Comparison of ENCODE assay signal across 10 cellular contexts in genomic region chr11:77107950-77108349, GRCh38.
DNase-seq lines count a peak whose midpoint lies in the region; ATAC-seq and TF ChIP-seq lines count a peak whose summit lies in the region.
"Had no signal": no experiment of that assay in that cellular context is flagged by ENCODE, and none has a peak within 500 bp of the region (broad histone marks: within the 10 kb centered on the region; RNA-seq: fewer than 3 reads in every experiment).

No MANE protein-coding gene starts in this region.

- POLR2A ChIA-PET in RWPE1 (lab: Yijun Ruan, JAX; ENCODE audit: low non-redundant PET), result no interaction called here

- no peak overlapping the region for H3K4me3 ChIP-seq in retinal pigment epithelial cell (ENCODE audit: low read length)
- H3K4me3 ChIP-seq: HAP-1 had no signal

- no peak overlapping the region for H3K27ac ChIP-seq in RWPE1

- in situ Hi-C loops in GM13977 (cut with MboI; ENCODE audit: low pct_unique_long_range_greater_than_20kb, low sequenced_read_pairs, unreplicated experiment), result no loop called here

- CTCF ChIA-PET in RWPE1 (lab: Yijun Ruan, JAX), result interaction anchor here (0.6 to 1.1 kb wide), 4 partner anchors 17 to 392 kb away, joined by 4 to 6 read pairs (median 4); no protein-coding TSS in a partner anchor

- no peak for TF ChIP-seq CTCF in RWPE1 (conservative IDR thresholded peaks at IDR 0.05; ENCODE audit: low read depth)
- TF ChIP-seq CTCF in retinal pigment epithelial cell (conservative IDR thresholded peaks at IDR 0.05; ENCODE audit: low read depth, low read length), result peak; percentile 13
- TF ChIP-seq CTCF in GM13977 (IDR thresholded peaks at IDR 0.05; ENCODE audit: extremely low read depth, insufficient read depth, missing control alignments), result no peak

- no peak for ATAC-seq in GM19455 (IDR thresholded peaks at IDR 0.05; ENCODE audit: unreplicated experiment)

- DNase-seq in GM04504 (ENCODE audit: low read depth), result peak; percentile 86
- DNase-seq in RWPE1 (ENCODE audit: low spot score), result peak; percentile 36
- peak; percentile 75 for DNase-seq in fibroblast of peridontal ligament (ENCODE audit: extremely low read depth)
- DNase-seq in retinal pigment epithelial cell (ENCODE audit: low read depth), result peak; percentile 99
- no peak for DNase-seq in T-helper 2 cell
- DNase-seq in GM13977 (ENCODE audit: low spot score), result no peak
- DNase-seq in KG1 (lab: John Stamatoyannopoulos, UW), result no peak
- DNase-seq: NCI-H1436 had no signal

Comparison
In these comparisons a context has a peak if more than half of its experiments do, and no peak if none do; other contexts are left out.
1. DNase-seq: peak in GM04504 (single experiment), RWPE1 (single experiment), fibroblast of peridontal ligament (single experiment) and retinal pigment epithelial cell (single experiment); none in T-helper 2 cell (0 of 5), GM13977 (single experiment) and KG1 (single experiment).